ENCODE assay signal across 36 cellular contexts in genomic region chr3:65093641-65094040, GRCh38.
"Had no signal": no experiment of that assay in that cellular context is flagged by ENCODE, and none has a peak within 500 bp of the region (broad histone marks: within the 10 kb centered on the region; RNA-seq: fewer than 3 reads in every experiment).

No MANE protein-coding gene starts in this region.

- H3K27ac ChIP-seq: adrenal gland, body of pancreas, brain microvascular endothelial cell, breast epithelium, WERI-Rb-1 had no signal

- H3K4me3 Mint-ChIP-seq: activated CD4-positive, alpha-beta memory T cell treated with anti-CD3 and anti-CD28 coated beads, Interleukin-2, amount 10 ng/mL, durations not matched to agents 7 days and 5 days; activated CD4-positive, alpha-beta T cell treated with anti-CD3 and anti-CD28 coated beads for 36 hours; activated CD4-positive, alpha-beta T cell treated with anti-CD3 and anti-CD28 coated beads, Interleukin-2, amount 10 ng/mL, durations not matched to agents 7 days and 5 days; activated CD8-positive, alpha-beta memory T cell treated with anti-CD3 and anti-CD28 coated beads, Interleukin-2, amount 10 ng/mL, durations not matched to agents 7 days and 5 days; activated CD8-positive, alpha-beta T cell treated with anti-CD3 and anti-CD28 coated beads, Interleukin-2, amount 10 ng/mL, durations not matched to agents 7 days and 5 days; activated naive CD4-positive, alpha-beta T cell treated with anti-CD3 and anti-CD28 coated beads, Interleukin-2, amount 10 ng/mL, durations not matched to agents 7 days and 5 days; activated naive CD4-positive, alpha-beta T cell treated with anti-CD3 and anti-CD28 coated beads, Interleukin-2, amount 50 U/mL, for 24 hours; activated naive CD8-positive, alpha-beta T cell; activated naive CD8-positive, alpha-beta T cell treated with anti-CD3 and anti-CD28 coated beads, Interleukin-2, amount 10 ng/mL, durations not matched to agents 7 days and 5 days; activated naive CD8-positive, alpha-beta T cell treated with anti-CD3 and anti-CD28 coated beads, Interleukin-2, amount 50 U/mL, for 24 hours; activated T-cell treated with anti-CD3 and anti-CD28 coated beads, Interleukin-2, amount 50 U/mL, for 24 hours; T-helper 1 cell treated with Interleukin-12 subunit alpha and Interleukin-12 subunit beta and Interleukin-4 antibody, amounts not matched to agents 30 μg/mL and 1 μg/mL, for 36 hours; T-helper 2 cell treated with Interferon-gamma antibody and Interleukin-4, amounts not matched to agents 5 μg/mL and 100 μg/mL, for 36 hours; WTC11 had no signal

- H3K36me3 ChIP-seq: adrenal gland, brain microvascular endothelial cell, breast epithelium, WERI-Rb-1 had no signal

- ATAC-seq: activated CD4-positive, alpha-beta T cell treated with anti-CD3 and anti-CD28 coated beads for 36 hours; activated CD4-positive, CD25-positive, alpha-beta regulatory T cell treated with anti-CD3 and anti-CD28 coated beads, Interleukin-2, amount 50 U/mL, for 24 hours; activated CD8-positive, alpha-beta memory T cell treated with anti-CD3 and anti-CD28 coated beads, Interleukin-2, amount 10 ng/mL, durations not matched to agents 7 days and 5 days; activated CD8-positive, alpha-beta T cell treated with anti-CD3 and anti-CD28 coated beads, Interleukin-2, amount 10 ng/mL, durations not matched to agents 7 days and 5 days; activated naive CD8-positive, alpha-beta T cell treated with anti-CD3 and anti-CD28 coated beads, Interleukin-2, amount 50 U/mL, for 24 hours; body of pancreas; WTC11 had no signal

- H3K36me3 Mint-ChIP-seq: activated CD8-positive, alpha-beta memory T cell treated with anti-CD3 and anti-CD28 coated beads, Interleukin-2, amount 10 ng/mL, durations not matched to agents 7 days and 5 days; activated naive CD4-positive, alpha-beta T cell treated with anti-CD3 and anti-CD28 coated beads, Interleukin-2, amount 10 ng/mL, durations not matched to agents 7 days and 5 days; activated naive CD4-positive, alpha-beta T cell treated with anti-CD3 and anti-CD28 coated beads, Interleukin-2, amount 50 U/mL, for 24 hours; activated naive CD8-positive, alpha-beta T cell; activated naive CD8-positive, alpha-beta T cell treated with anti-CD3 and anti-CD28 coated beads, Interleukin-2, amount 10 ng/mL, durations not matched to agents 7 days and 5 days had no signal

- H3K4me1 Mint-ChIP-seq: activated CD4-positive, alpha-beta memory T cell treated with anti-CD3 and anti-CD28 coated beads, Interleukin-2, amount 10 ng/mL, durations not matched to agents 7 days and 5 days; activated CD4-positive, alpha-beta T cell treated with anti-CD3 and anti-CD28 coated beads for 36 hours; activated CD4-positive, alpha-beta T cell treated with anti-CD3 and anti-CD28 coated beads, Interleukin-2, amount 10 ng/mL, durations not matched to agents 7 days and 5 days; activated CD8-positive, alpha-beta memory T cell treated with anti-CD3 and anti-CD28 coated beads, Interleukin-2, amount 10 ng/mL, durations not matched to agents 7 days and 5 days; activated naive CD4-positive, alpha-beta T cell treated with anti-CD3 and anti-CD28 coated beads, Interleukin-2, amount 10 ng/mL, durations not matched to agents 7 days and 5 days; activated naive CD4-positive, alpha-beta T cell treated with anti-CD3 and anti-CD28 coated beads, Interleukin-2, amount 50 U/mL, for 24 hours; activated naive CD8-positive, alpha-beta T cell treated with anti-CD3 and anti-CD28 coated beads, Interleukin-2, amount 10 ng/mL, durations not matched to agents 7 days and 5 days; activated naive CD8-positive, alpha-beta T cell treated with anti-CD3 and anti-CD28 coated beads, Interleukin-2, amount 50 U/mL, for 24 hours had no signal

- H3K27me3 ChIP-seq: adrenal gland, body of pancreas, brain microvascular endothelial cell, breast epithelium had no signal

- H3K27me3 Mint-ChIP-seq: activated CD4-positive, alpha-beta memory T cell treated with anti-CD3 and anti-CD28 coated beads, Interleukin-2, amount 10 ng/mL, durations not matched to agents 7 days and 5 days; activated CD4-positive, alpha-beta T cell treated with anti-CD3 and anti-CD28 coated beads for 36 hours; activated CD4-positive, alpha-beta T cell treated with anti-CD3 and anti-CD28 coated beads, Interleukin-2, amount 10 ng/mL, durations not matched to agents 7 days and 5 days; activated CD8-positive, alpha-beta memory T cell treated with anti-CD3 and anti-CD28 coated beads, Interleukin-2, amount 10 ng/mL, durations not matched to agents 7 days and 5 days; activated naive CD4-positive, alpha-beta T cell treated with anti-CD3 and anti-CD28 coated beads, Interleukin-2, amount 10 ng/mL, durations not matched to agents 7 days and 5 days; activated naive CD4-positive, alpha-beta T cell treated with anti-CD3 and anti-CD28 coated beads, Interleukin-2, amount 50 U/mL, for 24 hours; activated naive CD8-positive, alpha-beta T cell; activated naive CD8-positive, alpha-beta T cell treated with anti-CD3 and anti-CD28 coated beads, Interleukin-2, amount 10 ng/mL, durations not matched to agents 7 days and 5 days; activated naive CD8-positive, alpha-beta T cell treated with anti-CD3 and anti-CD28 coated beads, Interleukin-2, amount 50 U/mL, for 24 hours; activated T-cell treated with anti-CD3 and anti-CD28 coated beads, Interleukin-2, amount 50 U/mL, for 24 hours had no signal

- H3K9me3 Mint-ChIP-seq: activated CD4-positive, alpha-beta memory T cell treated with anti-CD3 and anti-CD28 coated beads, Interleukin-2, amount 10 ng/mL, durations not matched to agents 7 days and 5 days; activated CD4-positive, alpha-beta T cell treated with anti-CD3 and anti-CD28 coated beads, Interleukin-2, amount 10 ng/mL, durations not matched to agents 7 days and 5 days; activated T-helper 2 cell treated with anti-CD3 and anti-CD28 coated beads, Interferon-gamma antibody, Interleukin-2, Interleukin-4, amounts not matched to agents 10 μg/mL and 5 μg/mL and 100 μg/mL, durations not matched to agents 14 hours and 24 hours and 36 hours had no signal

- H3K4me1 ChIP-seq: adrenal gland, body of pancreas, breast epithelium had no signal

- H3K4me3 ChIP-seq: adrenal gland, body of pancreas, breast epithelium had no signal

- H3K27ac Mint-ChIP-seq: activated CD4-positive, alpha-beta memory T cell treated with anti-CD3 and anti-CD28 coated beads, Interleukin-2, amount 10 ng/mL, durations not matched to agents 7 days and 5 days; activated CD4-positive, alpha-beta T cell treated with anti-CD3 and anti-CD28 coated beads for 36 hours; activated CD4-positive, alpha-beta T cell treated with anti-CD3 and anti-CD28 coated beads, Interleukin-2, amount 10 ng/mL, durations not matched to agents 7 days and 5 days; activated CD8-positive, alpha-beta memory T cell treated with anti-CD3 and anti-CD28 coated beads, Interleukin-2, amount 10 ng/mL, durations not matched to agents 7 days and 5 days; activated CD8-positive, alpha-beta T cell treated with anti-CD3 and anti-CD28 coated beads, Interleukin-2, amount 10 ng/mL, durations not matched to agents 7 days and 5 days; activated naive CD4-positive, alpha-beta T cell treated with anti-CD3 and anti-CD28 coated beads, Interleukin-2, amount 10 ng/mL, durations not matched to agents 7 days and 5 days; activated naive CD4-positive, alpha-beta T cell treated with anti-CD3 and anti-CD28 coated beads, Interleukin-2, amount 50 U/mL, for 24 hours; activated naive CD8-positive, alpha-beta T cell; activated naive CD8-positive, alpha-beta T cell treated with anti-CD3 and anti-CD28 coated beads, Interleukin-2, amount 10 ng/mL, durations not matched to agents 7 days and 5 days; activated naive CD8-positive, alpha-beta T cell treated with anti-CD3 and anti-CD28 coated beads, Interleukin-2, amount 50 U/mL, for 24 hours; activated T-cell treated with anti-CD3 and anti-CD28 coated beads, Interleukin-2, amount 50 U/mL, for 24 hours; activated T-helper 2 cell treated with anti-CD3 and anti-CD28 coated beads, Interferon-gamma antibody, Interleukin-2, Interleukin-4, amounts not matched to agents 10 μg/mL and 5 μg/mL and 100 μg/mL, durations not matched to agents 14 hours and 24 hours and 36 hours; T-helper 1 cell treated with Interleukin-12 subunit alpha and Interleukin-12 subunit beta and Interleukin-4 antibody, amounts not matched to agents 30 μg/mL and 1 μg/mL, for 36 hours; T-helper 2 cell treated with Interferon-gamma antibody and Interleukin-4, amounts not matched to agents 5 μg/mL and 100 μg/mL, for 36 hours; WTC11 had no signal

- H3K9me3 ChIP-seq: adrenal gland, body of pancreas, breast epithelium had no signal

- DNase-seq: activated CD4-positive, alpha-beta memory T cell treated with anti-CD3 and anti-CD28 coated beads, Interleukin-2, amount 10 ng/mL, durations not matched to agents 7 days and 5 days; activated CD4-positive, alpha-beta T cell treated with anti-CD3 and anti-CD28 coated beads for 1 hour; activated CD4-positive, alpha-beta T cell treated with anti-CD3 and anti-CD28 coated beads for 36 hours; activated CD4-positive, alpha-beta T cell treated with anti-CD3 and anti-CD28 coated beads for 48 hours; activated CD4-positive, alpha-beta T cell treated with anti-CD3 and anti-CD28 coated beads, Interleukin-2, amount 10 ng/mL, durations not matched to agents 7 days and 5 days; activated CD4-positive, alpha-beta T cell treated with anti-CD3 and anti-CD28 coated beads, Interleukin-2, amount 50 U/mL, for 48 hours; activated CD4-positive, CD25-positive, alpha-beta regulatory T cell; activated CD8-positive, alpha-beta memory T cell treated with anti-CD3 and anti-CD28 coated beads for 24 hours; activated CD8-positive, alpha-beta memory T cell treated with anti-CD3 and anti-CD28 coated beads, Interleukin-2, amount 10 ng/mL, durations not matched to agents 7 days and 5 days; activated CD8-positive, alpha-beta memory T cell treated with anti-CD3 and anti-CD28 coated beads, Interleukin-2, amount 50 U/mL, for 48 hours; activated CD8-positive, alpha-beta T cell treated with anti-CD3 and anti-CD28 coated beads, Interleukin-2, amount 10 ng/mL, durations not matched to agents 7 days and 5 days; activated effector memory CD4-positive, alpha-beta T cell treated with Interleukin-2 at 50 U/mL for 16 hours; activated gamma-delta T cell; activated naive CD4-positive, alpha-beta T cell treated with anti-CD3 and anti-CD28 coated beads, Interleukin-2, amount 10 ng/mL, durations not matched to agents 7 days and 5 days; activated naive CD4-positive, alpha-beta T cell treated with Interleukin-2 at 50 U/mL for 16 hours; activated naive CD8-positive, alpha-beta T cell treated with anti-CD3 and anti-CD28 coated beads, Interleukin-2, amount 10 ng/mL, durations not matched to agents 7 days and 5 days; activated naive CD8-positive, alpha-beta T cell treated with anti-CD3 and anti-CD28 coated beads, Interleukin-2, amount 50 U/mL, for 24 hours; activated T-cell treated with anti-CD3 and anti-CD28 coated beads, Interleukin-2, amount 50 U/mL, for 24 hours; activated T-cell treated with anti-CD3 and anti-CD28 coated beads, Interleukin-2, amount 50 U/mL, for 48 hours; adrenal gland; amniotic stem cell; aorta; body of pancreas; brain microvascular endothelial cell; central memory CD4-positive, alpha-beta T cell; T-helper 2 cell; T-helper 9 cell; WERI-Rb-1 had no signal
